ENCODE assay signal across 8 cellular contexts in genomic region chr16:21599994-21600773, GRCh38. TPM values are rescaled to one million over a fixed set of nuclear protein-coding genes. Genes with fewer than 3 reads are reported as not detected.
A peak's percentile ranks its signal among the peaks of the same experiment; 100 is the strongest.
DNase-seq lines count a peak whose midpoint lies in the region; ATAC-seq and TF ChIP-seq lines count a peak whose summit lies in the region.

No MANE protein-coding gene starts in this region.

- H3K9me3 Mint-ChIP-seq in CD8-positive, alpha-beta memory T cell = no peaks in the 10 kb centered on the region

- no peaks in the 10 kb centered on the region for H3K9me3 ChIP-seq in CD8-positive, alpha-beta memory T cell (ENCODE audit: low read length)
- H3K9me3 ChIP-seq in Panc1 (ENCODE audit: control insufficient read depth, insufficient read depth, low read depth, low read length) (no peaks in the 10 kb centered on the region), breast epithelium (no peaks in the 10 kb centered on the region)

- peak overlapping the region; percentile 55 for H3K4me3 ChIP-seq in CD8-positive, alpha-beta memory T cell (ENCODE audit: low read length)
- H3K4me3 ChIP-seq in Panc1 (ENCODE audit: low read depth in 2 of 2, low read length in 2 of 2) (peak overlapping the region; percentile 76 to 97), breast epithelium (peak overlapping the region; percentile 63 to 93 (median 81))

- TF ChIP-seq CTCF in Panc1 (IDR thresholded peaks at IDR 0.05) (no peak), breast epithelium (IDR thresholded peaks at IDR 0.05) (no peak)

- H3K36me3 Mint-ChIP-seq in CD8-positive, alpha-beta memory T cell = peaks cover 0 to 17% (median 0%) of the 10 kb centered on the region in 3 donors

- H3K27ac Mint-ChIP-seq in CD8-positive, alpha-beta memory T cell = peak overlapping the region; percentile 83 to 96 (median 94)

- no peaks in the 10 kb centered on the region for H3K27me3 ChIP-seq in CD8-positive, alpha-beta memory T cell (ENCODE audit: insufficient read depth, low read length, poor library complexity, severe bottlenecking)
- H3K27me3 ChIP-seq in Panc1 (ENCODE audit: control insufficient read depth, insufficient read depth, low read length) = no peaks in the 10 kb centered on the region
- no peaks in the 10 kb centered on the region for H3K27me3 ChIP-seq in breast epithelium

- CTCF ChIA-PET in CD8-positive, alpha-beta memory T cell (lab: Charles Lee) = interaction anchor here (1.0 to 1.3 kb wide), 3 partner anchors 9 to 57 kb away, joined by 3 to 4 read pairs (median 4); no protein-coding TSS in a partner anchor
- CTCF ChIA-PET in Panc1 (lab: Charles Lee) = no interaction called here

- peaks cover 40% of the 10 kb centered on the region for H3K4me1 ChIP-seq in CD8-positive, alpha-beta memory T cell (ENCODE audit: insufficient read depth, low read length)
- H3K4me1 ChIP-seq in Panc1 (ENCODE audit: control insufficient read depth, insufficient read depth, low read length) (peaks cover 12% of the 10 kb centered on the region), breast epithelium (no peaks in the 10 kb centered on the region)

- in situ Hi-C loops in Panc1 (cut with HindIII; ENCODE audit: low pct_unique_long_range_greater_than_20kb, low sequenced_read_pairs) = no loop called here

- BruUV-seq in Panc1 (replicated peaks; lab: Mats Ljungman, UMichigan) = no TSS peak

- POLR2A ChIA-PET in CD8-positive, alpha-beta memory T cell (lab: Charles Lee) = interaction anchor here (0.6 kb wide), 1 partner anchor 26 kb away, joined by 3 read pairs; no protein-coding TSS in a partner anchor
- POLR2A ChIA-PET in Panc1 (lab: Charles Lee) = no interaction called here

- intact Hi-C loops in Panc1 (cut with micrococcal nuclease; ENCODE audit: unreplicated experiment) (no loop called here), breast epithelium (cut with DNase I; ENCODE audit: low total_unique reads) (no loop called here)

- peak in 1 of 5 donors; percentile 56 for DNase-seq in CD8-positive, alpha-beta memory T cell
- DNase-seq in Panc1 (ENCODE audit: low read depth, low spot score) (no peak), breast epithelium (ENCODE audit: low spot score in 2 of 2) (no peak), kidney tubule cell (ENCODE audit: low spot score) (peak; percentile 50), NCI-H128 (lab: John Stamatoyannopoulos, UW; ENCODE audit: unreplicated experiment) (no peak)
- peak; percentile 45 for DNase-seq in stimulated activated naive CD4-positive, alpha-beta T cell treated with Interleukin-2 at 50 U/mL for 16 hours (lab: John Stamatoyannopoulos, UW)

- H3K4me3 Mint-ChIP-seq in CD8-positive, alpha-beta memory T cell = peak overlapping the region; percentile 88 to 97 (median 93)

- TF ChIP-seq POLR2A in breast epithelium (IDR thresholded peaks at IDR 0.05) = no peak

- peaks cover 47 to 67% (median 63%) of the 10 kb centered on the region in 3 donors for H3K4me1 Mint-ChIP-seq in CD8-positive, alpha-beta memory T cell

- no peaks in the 10 kb centered on the region for H3K27me3 Mint-ChIP-seq in CD8-positive, alpha-beta memory T cell

- peak overlapping the region; percentile 65 for H3K27ac ChIP-seq in CD8-positive, alpha-beta memory T cell (ENCODE audit: low read depth, low read length)
- H3K27ac ChIP-seq in Panc1 (ENCODE audit: low read length) (peak overlapping the region; percentile 53), breast epithelium (peak overlapping the region; percentile 95 to 96)

- no peaks in the 10 kb centered on the region for H3K36me3 ChIP-seq in CD8-positive, alpha-beta memory T cell (ENCODE audit: insufficient read depth, low read length)
- H3K36me3 ChIP-seq in Panc1 (ENCODE audit: control insufficient read depth, insufficient read depth, low read length) = no peaks in the 10 kb centered on the region
- H3K36me3 ChIP-seq in breast epithelium = no peaks in the 10 kb centered on the region

- peak; percentile 19 for ATAC-seq in GM19025 (IDR thresholded peaks at IDR 0.05; ENCODE audit: low read depth, unreplicated experiment)
- peak; percentile 35 for ATAC-seq in HG03159 (IDR thresholded peaks at IDR 0.05; ENCODE audit: unreplicated experiment)
- ATAC-seq in Panc1 = peak; percentile 52

RNA-seq across cellular contexts. Expression of gene METTL9, which starts 0.8 kb away (rescaled TPM):
- total RNA-seq in CD8-positive, alpha-beta memory T cell = 10 to 100 TPM; 73.8 to 74.2 TPM
- polyA plus RNA-seq in CD8-positive, alpha-beta memory T cell = 120 TPM
- total RNA-seq in Panc1 (2021; ENCODE audit: unreplicated experiment) (86.1 TPM), breast epithelium (100 to 1,000 TPM; 121 to 162 (median 136) TPM)
- polyA plus RNA-seq in Panc1 (2012; ENCODE audit: insufficient read length) = 64.1 TPM

RNA-seq across cellular contexts. Expression of gene IGSF6, which starts 52.2 kb away (rescaled TPM):
- 1 to 10 TPM in 1 of 2 experiments, under 1 TPM in 1; 0.58 to 1.1 TPM for total RNA-seq in CD8-positive, alpha-beta memory T cell
- 0.32 TPM for polyA plus RNA-seq in CD8-positive, alpha-beta memory T cell
- 0.23 TPM for total RNA-seq in Panc1 (2021; ENCODE audit: unreplicated experiment)
- polyA plus RNA-seq in Panc1 (2012; ENCODE audit: insufficient read length) = 0.10 TPM
- 10 to 100 TPM in 1 of 3 donors, 1 to 10 TPM in 1, under 1 TPM in 1; 0.33 to 13.2 (median 6.7) TPM for total RNA-seq in breast epithelium

Comparison
In these comparisons a context has a peak if more than half of its experiments do, and no peak if none do; other contexts are left out.
1. DNase-seq: peak in kidney tubule cell (single experiment) and stimulated activated naive CD4-positive, alpha-beta T cell treated with Interleukin-2 at 50 U/mL for 16 hours (single experiment); none in Panc1 (single experiment), breast epithelium (0 of 2) and NCI-H128 (single experiment).
2. Peak in every context shown above with its lines, with median percentiles within 50 percentile points of each other: H3K27ac ChIP-seq, H3K4me3 ChIP-seq and ATAC-seq.